20 cellular contexts compared by ENCODE assay signal in genomic region chr17:31289790-31290189, GRCh38. TPM values are rescaled to one million over a fixed set of nuclear protein-coding genes. Genes with fewer than 3 reads are reported as not detected.
DNase-seq lines count a peak whose midpoint lies in the region; FAIRE-seq and TF ChIP-seq lines count a peak whose summit lies in the region.
"Had no signal": no experiment of that assay in that cellular context is flagged by ENCODE, and none has a peak within 500 bp of the region (broad histone marks: within the 10 kb centered on the region; RNA-seq: fewer than 3 reads in every experiment).

No MANE protein-coding gene starts in this region.

- H3K36me3 ChIP-seq in mammary epithelial cell (ENCODE audit: insufficient read depth, low read length), result no peaks in the 10 kb centered on the region
- peaks cover 19% of the 10 kb centered on the region in 2 experiments for H3K36me3 ChIP-seq in HEK293 (ENCODE audit: control insufficient read depth in 2 of 2, insufficient read depth in 1 of 2, low read length in 2 of 2)
- peaks cover 1 to 2% of the 10 kb centered on the region in 2 donors for H3K36me3 ChIP-seq in small intestine (ENCODE audit: control insufficient read depth in 2 of 2, insufficient read depth in 2 of 2, low read length in 2 of 2)

- H2AFZ ChIP-seq in mammary epithelial cell (ENCODE audit: low read depth, low read length), result no peak overlapping the region

- DNase-seq in MCF 10A (ENCODE audit: unreplicated experiment) (peak; percentile 26), mammary epithelial cell (no peak), small intestine (no peak), activated gamma-delta T cell (lab: John Stamatoyannopoulos, UW) (no peak), DMS 273 treated with DMSO at 0.1 percent for 48 hours (lab: John Stamatoyannopoulos, UW) (no peak)
- DNase-seq in activated T-cell treated with anti-CD3 and anti-CD28 coated beads, Interleukin-2, amount 50 U/mL, for 24 hours, result no peak
- DNase-seq: CD4-positive, alpha-beta T cell; DMS53; H9; NCI-H1105 treated with DMSO at 0.1 percent for 48 hours; NCI-H1694 treated with DMSO at 0.1 percent for 48 hours; NCI-H748 treated with DMSO at 0.1 percent for 48 hours; NK-92 treated with Interleukin-12 subunit alpha and Interleukin-12 subunit beta, amount 100 ng/mL, for 24 hours; Right ventricle myocardium superior; SK-N-SH had no signal

- no peaks in the 10 kb centered on the region for H3K9me3 Mint-ChIP-seq in MCF 10A (ENCODE audit: unreplicated experiment)
- no peaks in the 10 kb centered on the region for H3K9me3 Mint-ChIP-seq in activated T-cell treated with anti-CD3 and anti-CD28 coated beads, Interleukin-2, amount 50 U/mL, for 24 hours
- H3K9me3 Mint-ChIP-seq: CD4-positive, alpha-beta T cell; H9 had no signal

- POLR2A ChIA-PET in MCF 10A (lab: Yijun Ruan, JAX) (interaction anchor here (0.6 to 1.3 kb wide), 4 partner anchors 9 to 24 kb away, joined by 3 read pairs; partner anchors contain the start of gene EVI2B), HEK293 (lab: Yijun Ruan, JAX) (no interaction called here)

- no peaks in the 10 kb centered on the region for H3K27me3 Mint-ChIP-seq in MCF 10A (ENCODE audit: insufficient read depth, unreplicated experiment)
- no peaks in the 10 kb centered on the region for H3K27me3 Mint-ChIP-seq in activated T-cell treated with anti-CD3 and anti-CD28 coated beads, Interleukin-2, amount 50 U/mL, for 24 hours
- H3K27me3 Mint-ChIP-seq: B cell; CD4-positive, alpha-beta T cell had no signal

- intact Hi-C loops in MCF 10A (cut with micrococcal nuclease), result no loop called here
- intact Hi-C loops in mammary epithelial cell (cut with micrococcal nuclease), result no loop called here

- no peaks in the 10 kb centered on the region for H3K79me2 ChIP-seq in mammary epithelial cell (ENCODE audit: insufficient read depth, low read length)

- TF ChIP-seq CTCF in MCF 10A (IDR thresholded peaks at IDR 0.05; ENCODE audit: unreplicated experiment) (no peak), mammary epithelial cell (conservative IDR thresholded peaks at IDR 0.05 in 1 of 2, IDR thresholded peaks at IDR 0.05 in 1 of 2; ENCODE audit: extremely low read depth in 1 of 2, insufficient read depth in 1 of 2, low read depth in 1 of 2, low read length in 2 of 2) (no peak), HEK293 (tag by site-specific recombination; IDR thresholded peaks at IDR 0.05) (no peak)

- H3K4me1 Mint-ChIP-seq in MCF 10A (ENCODE audit: insufficient read depth, unreplicated experiment), result peaks cover 19% of the 10 kb centered on the region
- H3K4me1 Mint-ChIP-seq in activated T-cell treated with anti-CD3 and anti-CD28 coated beads, Interleukin-2, amount 50 U/mL, for 24 hours (ENCODE audit: low read depth), result peaks cover 19% of the 10 kb centered on the region
- H3K4me1 Mint-ChIP-seq: B cell had no signal

- no peaks in the 10 kb centered on the region for H4K20me1 ChIP-seq in mammary epithelial cell (ENCODE audit: insufficient read depth, low read length)

- H3K9me3 ChIP-seq in mammary epithelial cell (replicated peaks; ENCODE audit: insufficient read depth, low read length), result no peaks in the 10 kb centered on the region
- no peaks in the 10 kb centered on the region for H3K9me3 ChIP-seq in HEK293 (ENCODE audit: control insufficient read depth, insufficient read depth, low read depth, low read length)
- H3K9me3 ChIP-seq in small intestine (ENCODE audit: control insufficient read depth, low read depth), result no peaks in the 10 kb centered on the region
- H3K9me3 ChIP-seq: SK-N-SH had no signal

- H3K4me2 ChIP-seq in mammary epithelial cell (ENCODE audit: insufficient read depth, low read depth, low read length), result no peak overlapping the region
- H3K4me2 ChIP-seq: SK-N-SH had no signal

- H3K4me3 ChIP-seq in mammary epithelial cell (replicated peaks in 1 of 3; ENCODE audit: insufficient read depth in 1 of 3, low read depth in 2 of 3, low read length in 3 of 3) (no peak overlapping the region), HEK293 (ENCODE audit: low read depth, low read length) (no peak overlapping the region), small intestine (ENCODE audit: low read depth in 1 of 2, low read length in 2 of 2) (no peak overlapping the region)

- 66% methylated on average over 3 of the region's 3 CpGs for WGBS in mammary epithelial cell (ENCODE audit: low coverage, missing lambda C conversion rate)
- 52 to 68% (median 58%) methylated on average over 3 of the region's 3 CpGs for WGBS in small intestine, 3 donors

- FAIRE-seq in endometrium (lab: Jason Lieb, UNC) (peak; percentile 39), small intestine (lab: Jason Lieb, UNC) (peak; percentile 23)

- peaks cover 8% of the 10 kb centered on the region for H3K36me3 Mint-ChIP-seq in MCF 10A (ENCODE audit: insufficient read depth, unreplicated experiment)
- peaks cover 5% of the 10 kb centered on the region for H3K36me3 Mint-ChIP-seq in activated T-cell treated with anti-CD3 and anti-CD28 coated beads, Interleukin-2, amount 50 U/mL, for 24 hours (ENCODE audit: low read depth)

- dilution Hi-C loops in mammary epithelial cell (cut with HindIII; ENCODE audit: low sequenced_read_pairs), result loop anchor here (5.0 kb wide), 2 partner anchors 93 to 352 kb away; no protein-coding TSS in a partner anchor

- H3K4me1 ChIP-seq in mammary epithelial cell (ENCODE audit: insufficient read depth, low read length) (no peaks in the 10 kb centered on the region), HEK293 (ENCODE audit: control insufficient read depth, insufficient read depth, low read length) (peaks cover 2% of the 10 kb centered on the region; the same call in 1 of the 2 replicates), small intestine (ENCODE audit: control insufficient read depth in 2 of 2, insufficient read depth in 1 of 2, low read depth in 1 of 2, low read length in 1 of 2) (no peaks in the 10 kb centered on the region)

- H3K27ac ChIP-seq in mammary epithelial cell (ENCODE audit: insufficient read depth, low read depth, low read length) (no peak overlapping the region), HEK293 (ENCODE audit: extremely low read depth, low read depth, low read length) (no peak overlapping the region), small intestine (ENCODE audit: low read depth in 1 of 2, low read length in 1 of 2) (no peak overlapping the region)
- H3K27ac ChIP-seq: 22Rv1 had no signal

- peak overlapping the region; percentile 47 for H3K27ac Mint-ChIP-seq in MCF 10A (ENCODE audit: low read depth, unreplicated experiment)
- no peak overlapping the region for H3K27ac Mint-ChIP-seq in activated T-cell treated with anti-CD3 and anti-CD28 coated beads, Interleukin-2, amount 50 U/mL, for 24 hours
- H3K27ac Mint-ChIP-seq: B cell; CD4-positive, alpha-beta T cell had no signal

- no peak overlapping the region for H3K4me3 Mint-ChIP-seq in MCF 10A (ENCODE audit: unreplicated experiment)
- H3K4me3 Mint-ChIP-seq in activated T-cell treated with anti-CD3 and anti-CD28 coated beads, Interleukin-2, amount 50 U/mL, for 24 hours, result no peak overlapping the region
- H3K4me3 Mint-ChIP-seq: B cell, H9 had no signal

- H3K9ac ChIP-seq in mammary epithelial cell (ENCODE audit: insufficient read depth, low read length), result no peak overlapping the region
- H3K9ac ChIP-seq: SK-N-SH had no signal

- in situ Hi-C loops in mammary epithelial cell (cut with MboI; ENCODE audit: low sequenced_read_pairs in 2 of 2), result no loop called here

- CTCF ChIA-PET in MCF 10A (lab: Yijun Ruan, JAX), result no interaction called here
- CTCF ChIA-PET in mammary epithelial cell (lab: Charles Lee; ENCODE audit: low non-redundant PET), result no interaction called here
- CTCF ChIA-PET in HEK293 (lab: Yijun Ruan, JAX), result no interaction called here

- H3K27me3 ChIP-seq in mammary epithelial cell (ENCODE audit: insufficient read depth, low read length), result no peaks in the 10 kb centered on the region
- no peaks in the 10 kb centered on the region for H3K27me3 ChIP-seq in small intestine (ENCODE audit: control insufficient read depth in 2 of 2, insufficient read depth in 2 of 2, low read length in 2 of 2)

- BruUV-seq in MCF 10A (replicated peaks; lab: Mats Ljungman, UMichigan), result no TSS peak
- no TSS peak for BruUV-seq in mammary epithelial cell (replicated peaks; lab: Mats Ljungman, UMichigan)

TF ChIP-seq in HEK293, 187 proteins besides CTCF, POLR2A, EP300 and RAD21 (continues in another document):
- peak; percentile 65; the same call in 1 of the 2 replicates for TF ChIP-seq PRDM6 (tag by site-specific recombination; IDR thresholded peaks at IDR 0.05)

RNA-seq across cellular contexts. Expression of gene OMG, which starts 7.2 kb away (rescaled TPM):
- total RNA-seq in MCF 10A (2022) (0.16 TPM in 1 of 2 replicates, not detected in the other), mammary epithelial cell (under 1 TPM in 1 of 2 donors, not detected in 1; under 0.01 TPM)
- polyA plus RNA-seq in mammary epithelial cell (not detected), small intestine (1 to 10 TPM in 2 of 3 donors, not detected in 1; 1.3 to 5.9 TPM)
- polyA minus RNA-seq in mammary epithelial cell, result not detected
- total RNA-seq: H9, NCI-H460, Right ventricle myocardium superior had no signal

RNA-seq across cellular contexts. Expression of gene EVI2B, which starts 24.1 kb away (rescaled TPM):
- 3.6 and 3.8 TPM in 2 replicates for total RNA-seq in MCF 10A (2022)
- 1 to 10 TPM in 1 of 2 donors, under 1 TPM in 1; under 0.01 to 2.0 TPM for total RNA-seq in mammary epithelial cell
- 3.4 TPM for polyA plus RNA-seq in mammary epithelial cell
- 1.4 TPM for polyA minus RNA-seq in mammary epithelial cell
- 10 to 100 TPM in 1 of 3 donors, 1 to 10 TPM in 2; 1.1 to 20.5 (median 6.7) TPM for polyA plus RNA-seq in small intestine
- total RNA-seq: H9 had no signal

RNA-seq across cellular contexts. Expression of gene EVI2A, which starts 31.6 kb away (rescaled TPM):
- 2.6 and 3.3 TPM in 2 replicates for total RNA-seq in MCF 10A (2022)
- 1 to 10 TPM in 1 of 2 donors, under 1 TPM in 1; 0.42 to 1.0 TPM for total RNA-seq in mammary epithelial cell
- polyA plus RNA-seq in mammary epithelial cell, result 0.60 TPM
- polyA minus RNA-seq in mammary epithelial cell, result not detected
- 1 to 10 TPM; 1.3 to 9.5 (median 8.1) TPM for polyA plus RNA-seq in small intestine
- total RNA-seq: H9, NCI-H460 had no signal
